1 cellular context compared by ENCODE assay signal in the genomic region with DNA sequence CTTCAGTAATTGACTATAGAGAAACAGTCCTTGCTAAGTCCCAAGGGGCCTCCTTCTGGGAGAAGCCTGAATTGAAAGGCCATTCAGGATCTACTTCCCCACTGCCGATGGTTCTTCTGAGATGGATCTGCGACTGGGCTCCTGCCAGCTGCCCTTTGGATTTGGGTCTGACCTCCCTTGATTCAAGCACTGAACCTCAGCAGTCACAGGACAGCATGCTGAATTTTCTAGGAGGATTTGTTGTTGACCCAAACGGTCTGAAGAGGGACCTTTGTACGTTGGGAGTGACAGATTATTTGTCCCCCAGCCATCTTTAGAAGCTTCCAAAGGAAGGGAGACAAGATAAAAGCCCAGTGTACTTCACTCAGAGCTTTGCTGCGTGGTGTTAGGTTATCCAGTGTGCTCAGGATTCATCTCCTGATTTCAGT.
TF ChIP-seq lines count a peak whose summit lies in the region.

No MANE protein-coding gene starts in this region.

TF ChIP-seq in HepG2, 621 proteins besides CTCF, POLR2A, EP300 and RAD21 (continued from another document):
- TF ChIP-seq, protein P1, sequence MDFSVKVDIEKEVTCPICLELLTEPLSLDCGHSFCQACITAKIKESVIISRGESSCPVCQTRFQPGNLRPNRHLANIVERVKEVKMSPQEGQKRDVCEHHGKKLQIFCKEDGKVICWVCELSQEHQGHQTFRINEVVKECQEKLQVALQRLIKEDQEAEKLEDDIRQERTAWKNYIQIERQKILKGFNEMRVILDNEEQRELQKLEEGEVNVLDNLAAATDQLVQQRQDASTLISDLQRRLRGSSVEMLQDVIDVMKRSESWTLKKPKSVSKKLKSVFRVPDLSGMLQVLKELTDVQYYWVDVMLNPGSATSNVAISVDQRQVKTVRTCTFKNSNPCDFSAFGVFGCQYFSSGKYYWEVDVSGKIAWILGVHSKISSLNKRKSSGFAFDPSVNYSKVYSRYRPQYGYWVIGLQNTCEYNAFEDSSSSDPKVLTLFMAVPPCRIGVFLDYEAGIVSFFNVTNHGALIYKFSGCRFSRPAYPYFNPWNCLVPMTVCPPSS (IDR thresholded peaks at IDR 0.05), result no peak
- TF ChIP-seq, protein P2, sequence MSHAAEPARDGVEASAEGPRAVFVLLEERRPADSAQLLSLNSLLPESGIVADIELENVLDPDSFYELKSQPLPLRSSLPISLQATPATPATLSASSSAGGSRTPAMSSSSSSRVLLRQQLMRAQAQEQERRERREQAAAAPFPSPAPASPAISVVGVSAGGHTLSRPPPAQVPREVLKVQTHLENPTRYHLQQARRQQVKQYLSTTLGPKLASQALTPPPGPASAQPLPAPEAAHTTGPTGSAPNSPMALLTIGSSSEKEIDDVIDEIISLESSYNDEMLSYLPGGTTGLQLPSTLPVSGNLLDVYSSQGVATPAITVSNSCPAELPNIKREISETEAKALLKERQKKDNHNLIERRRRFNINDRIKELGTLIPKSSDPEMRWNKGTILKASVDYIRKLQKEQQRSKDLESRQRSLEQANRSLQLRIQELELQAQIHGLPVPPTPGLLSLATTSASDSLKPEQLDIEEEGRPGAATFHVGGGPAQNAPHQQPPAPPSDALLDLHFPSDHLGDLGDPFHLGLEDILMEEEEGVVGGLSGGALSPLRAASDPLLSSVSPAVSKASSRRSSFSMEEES (CRISPR knock-in tag; IDR thresholded peaks at IDR 0.05), result 0 out of 2 replicates have a peak, but pooled peaks have one; percentile 22
- TF ChIP-seq ZNF598 (CRISPR knock-in tag; IDR thresholded peaks at IDR 0.05; ENCODE audit: borderline replicate concordance) (no peak), IKZF4 (CRISPR knock-in tag; IDR thresholded peaks at IDR 0.05; ENCODE audit: borderline replicate concordance, low read depth, not compliant biosample characterization) (no peak), ZNF143 (CRISPR knock-in tag; IDR thresholded peaks at IDR 0.05) (no peak), SMAD3 (CRISPR knock-in tag; IDR thresholded peaks at IDR 0.05) (no peak), SP4 (CRISPR knock-in tag; IDR thresholded peaks at IDR 0.05) (0 out of 2 replicates have a peak, but pooled peaks have one; percentile 19), ZNF549 (CRISPR knock-in tag; IDR thresholded peaks at IDR 0.05) (peak; percentile 87; the same call in 1 of the 2 replicates), CC2D1A (CRISPR knock-in tag; IDR thresholded peaks at IDR 0.05) (no peak), ZNF317 (CRISPR knock-in tag; IDR thresholded peaks at IDR 0.05) (0 out of 2 replicates have a peak, but pooled peaks have one; percentile 6), YY1 (IDR thresholded peaks at IDR 0.05; ENCODE audit: insufficient read depth, insufficient replicate concordance, low read depth, low read length) (peak; percentile 16), CHD4 (IDR thresholded peaks at IDR 0.05; ENCODE audit: borderline replicate concordance, low read length) (no peak), ZSCAN9 (CRISPR knock-in tag; IDR thresholded peaks at IDR 0.05; ENCODE audit: borderline replicate concordance) (no peak), MYC (CRISPR knock-in tag; IDR thresholded peaks at IDR 0.05; ENCODE audit: borderline replicate concordance) (no peak), MEF2D (CRISPR knock-in tag; IDR thresholded peaks at IDR 0.05) (0 out of 2 replicates have a peak, but pooled peaks have one; percentile 27), STAG1 (CRISPR knock-in tag; IDR thresholded peaks at IDR 0.05) (0 out of 2 replicates have a peak, but pooled peaks have one; percentile 17), ZMYM4 (CRISPR knock-in tag; IDR thresholded peaks at IDR 0.05) (0 out of 2 replicates have a peak, but pooled peaks have one; percentile 14), ZNF790 (CRISPR knock-in tag; IDR thresholded peaks at IDR 0.05; ENCODE audit: borderline replicate concordance) (no peak), TCF7 (IDR thresholded peaks at IDR 0.05; ENCODE audit: low read depth) (peak; percentile 23; the same call in 1 of the 2 replicates), HNRNPK (IDR thresholded peaks at IDR 0.05; ENCODE audit: low read depth, low read length, poor library complexity, severe bottlenecking) (no peak), ZFP36L1 (CRISPR knock-in tag; IDR thresholded peaks at IDR 0.05) (no peak), POLR2AphosphoS5 (IDR thresholded peaks at IDR 0.05; ENCODE audit: low read depth, low read length) (no peak), TAF1 (CRISPR knock-in tag; IDR thresholded peaks at IDR 0.05) (no peak), PAX8 (CRISPR knock-in tag; IDR thresholded peaks at IDR 0.05; ENCODE audit: borderline replicate concordance) (no peak), TEAD2 (CRISPR knock-in tag; IDR thresholded peaks at IDR 0.05) (no peak), NCOA5 (CRISPR knock-in tag; IDR thresholded peaks at IDR 0.05) (no peak), ZFX (CRISPR knock-in tag; IDR thresholded peaks at IDR 0.05; ENCODE audit: low read depth) (0 out of 2 replicates have a peak, but pooled peaks have one; percentile 5), CREB1 (IDR thresholded peaks at IDR 0.05) (no peak), CREB1 (CRISPR knock-in tag; IDR thresholded peaks at IDR 0.05) (no peak), REPIN1 (CRISPR knock-in tag; IDR thresholded peaks at IDR 0.05; ENCODE audit: borderline replicate concordance, low read depth) (0 out of 2 replicates have a peak, but pooled peaks have one; percentile 44), TARDBP (CRISPR knock-in tag; IDR thresholded peaks at IDR 0.05) (peak; percentile 49; the same call in 1 of the 2 replicates), RCOR2 (CRISPR knock-in tag; IDR thresholded peaks at IDR 0.05) (no peak), SMYD3 (CRISPR knock-in tag; IDR thresholded peaks at IDR 0.05) (0 out of 2 replicates have a peak, but pooled peaks have one; percentile 63)
- TF ChIP-seq, protein P3, sequence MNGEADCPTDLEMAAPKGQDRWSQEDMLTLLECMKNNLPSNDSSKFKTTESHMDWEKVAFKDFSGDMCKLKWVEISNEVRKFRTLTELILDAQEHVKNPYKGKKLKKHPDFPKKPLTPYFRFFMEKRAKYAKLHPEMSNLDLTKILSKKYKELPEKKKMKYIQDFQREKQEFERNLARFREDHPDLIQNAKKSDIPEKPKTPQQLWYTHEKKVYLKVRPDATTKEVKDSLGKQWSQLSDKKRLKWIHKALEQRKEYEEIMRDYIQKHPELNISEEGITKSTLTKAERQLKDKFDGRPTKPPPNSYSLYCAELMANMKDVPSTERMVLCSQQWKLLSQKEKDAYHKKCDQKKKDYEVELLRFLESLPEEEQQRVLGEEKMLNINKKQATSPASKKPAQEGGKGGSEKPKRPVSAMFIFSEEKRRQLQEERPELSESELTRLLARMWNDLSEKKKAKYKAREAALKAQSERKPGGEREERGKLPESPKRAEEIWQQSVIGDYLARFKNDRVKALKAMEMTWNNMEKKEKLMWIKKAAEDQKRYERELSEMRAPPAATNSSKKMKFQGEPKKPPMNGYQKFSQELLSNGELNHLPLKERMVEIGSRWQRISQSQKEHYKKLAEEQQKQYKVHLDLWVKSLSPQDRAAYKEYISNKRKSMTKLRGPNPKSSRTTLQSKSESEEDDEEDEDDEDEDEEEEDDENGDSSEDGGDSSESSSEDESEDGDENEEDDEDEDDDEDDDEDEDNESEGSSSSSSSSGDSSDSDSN (CRISPR knock-in tag; IDR thresholded peaks at IDR 0.05), result no peak
- TF ChIP-seq, protein P4, sequence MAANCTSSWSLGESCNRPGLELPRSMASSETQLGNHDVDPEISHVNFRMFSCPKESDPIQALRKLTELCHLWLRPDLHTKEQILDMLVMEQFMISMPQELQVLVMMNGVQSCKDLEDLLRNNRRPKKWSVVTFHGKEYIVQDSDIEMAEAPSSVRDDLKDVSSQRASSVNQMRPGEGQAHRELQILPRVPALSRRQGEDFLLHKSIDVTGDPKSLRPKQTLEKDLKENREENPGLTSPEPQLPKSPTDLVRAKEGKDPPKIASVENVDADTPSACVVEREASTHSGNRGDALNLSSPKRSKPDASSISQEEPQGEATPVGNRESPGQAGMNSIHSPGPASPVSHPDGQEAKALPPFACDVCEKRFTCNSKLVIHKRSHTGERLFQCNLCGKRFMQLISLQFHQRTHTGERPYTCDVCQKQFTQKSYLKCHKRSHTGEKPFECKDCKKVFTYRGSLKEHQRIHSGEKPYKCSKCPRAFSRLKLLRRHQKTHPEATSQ (CRISPR knock-in tag; IDR thresholded peaks at IDR 0.05; ENCODE audit: borderline replicate concordance), result peak; percentile 51; the same call in 1 of the 2 replicates
- TF ChIP-seq, protein P5, sequence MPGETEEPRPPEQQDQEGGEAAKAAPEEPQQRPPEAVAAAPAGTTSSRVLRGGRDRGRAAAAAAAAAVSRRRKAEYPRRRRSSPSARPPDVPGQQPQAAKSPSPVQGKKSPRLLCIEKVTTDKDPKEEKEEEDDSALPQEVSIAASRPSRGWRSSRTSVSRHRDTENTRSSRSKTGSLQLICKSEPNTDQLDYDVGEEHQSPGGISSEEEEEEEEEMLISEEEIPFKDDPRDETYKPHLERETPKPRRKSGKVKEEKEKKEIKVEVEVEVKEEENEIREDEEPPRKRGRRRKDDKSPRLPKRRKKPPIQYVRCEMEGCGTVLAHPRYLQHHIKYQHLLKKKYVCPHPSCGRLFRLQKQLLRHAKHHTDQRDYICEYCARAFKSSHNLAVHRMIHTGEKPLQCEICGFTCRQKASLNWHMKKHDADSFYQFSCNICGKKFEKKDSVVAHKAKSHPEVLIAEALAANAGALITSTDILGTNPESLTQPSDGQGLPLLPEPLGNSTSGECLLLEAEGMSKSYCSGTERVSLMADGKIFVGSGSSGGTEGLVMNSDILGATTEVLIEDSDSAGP (CRISPR knock-in tag; IDR thresholded peaks at IDR 0.05; ENCODE audit: borderline replicate concordance), result no peak
- TF ChIP-seq, protein P6, sequence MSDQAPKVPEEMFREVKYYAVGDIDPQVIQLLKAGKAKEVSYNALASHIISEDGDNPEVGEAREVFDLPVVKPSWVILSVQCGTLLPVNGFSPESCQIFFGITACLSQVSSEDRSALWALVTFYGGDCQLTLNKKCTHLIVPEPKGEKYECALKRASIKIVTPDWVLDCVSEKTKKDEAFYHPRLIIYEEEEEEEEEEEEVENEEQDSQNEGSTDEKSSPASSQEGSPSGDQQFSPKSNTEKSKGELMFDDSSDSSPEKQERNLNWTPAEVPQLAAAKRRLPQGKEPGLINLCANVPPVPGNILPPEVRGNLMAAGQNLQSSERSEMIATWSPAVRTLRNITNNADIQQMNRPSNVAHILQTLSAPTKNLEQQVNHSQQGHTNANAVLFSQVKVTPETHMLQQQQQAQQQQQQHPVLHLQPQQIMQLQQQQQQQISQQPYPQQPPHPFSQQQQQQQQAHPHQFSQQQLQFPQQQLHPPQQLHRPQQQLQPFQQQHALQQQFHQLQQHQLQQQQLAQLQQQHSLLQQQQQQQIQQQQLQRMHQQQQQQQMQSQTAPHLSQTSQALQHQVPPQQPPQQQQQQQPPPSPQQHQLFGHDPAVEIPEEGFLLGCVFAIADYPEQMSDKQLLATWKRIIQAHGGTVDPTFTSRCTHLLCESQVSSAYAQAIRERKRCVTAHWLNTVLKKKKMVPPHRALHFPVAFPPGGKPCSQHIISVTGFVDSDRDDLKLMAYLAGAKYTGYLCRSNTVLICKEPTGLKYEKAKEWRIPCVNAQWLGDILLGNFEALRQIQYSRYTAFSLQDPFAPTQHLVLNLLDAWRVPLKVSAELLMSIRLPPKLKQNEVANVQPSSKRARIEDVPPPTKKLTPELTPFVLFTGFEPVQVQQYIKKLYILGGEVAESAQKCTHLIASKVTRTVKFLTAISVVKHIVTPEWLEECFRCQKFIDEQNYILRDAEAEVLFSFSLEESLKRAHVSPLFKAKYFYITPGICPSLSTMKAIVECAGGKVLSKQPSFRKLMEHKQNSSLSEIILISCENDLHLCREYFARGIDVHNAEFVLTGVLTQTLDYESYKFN (CRISPR knock-in tag; conservative IDR thresholded peaks at IDR 0.05), result 0 out of 2 replicates have a peak, but pooled peaks have one; percentile 7
- TF ChIP-seq, protein P7, sequence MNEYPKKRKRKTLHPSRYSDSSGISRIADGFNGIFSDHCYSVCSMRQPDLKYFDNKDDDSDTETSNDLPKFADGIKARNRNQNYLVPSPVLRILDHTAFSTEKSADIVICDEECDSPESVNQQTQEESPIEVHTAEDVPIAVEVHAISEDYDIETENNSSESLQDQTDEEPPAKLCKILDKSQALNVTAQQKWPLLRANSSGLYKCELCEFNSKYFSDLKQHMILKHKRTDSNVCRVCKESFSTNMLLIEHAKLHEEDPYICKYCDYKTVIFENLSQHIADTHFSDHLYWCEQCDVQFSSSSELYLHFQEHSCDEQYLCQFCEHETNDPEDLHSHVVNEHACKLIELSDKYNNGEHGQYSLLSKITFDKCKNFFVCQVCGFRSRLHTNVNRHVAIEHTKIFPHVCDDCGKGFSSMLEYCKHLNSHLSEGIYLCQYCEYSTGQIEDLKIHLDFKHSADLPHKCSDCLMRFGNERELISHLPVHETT (CRISPR knock-in tag; conservative IDR thresholded peaks at IDR 0.05), result no peak
